In genomic region chr5:170297589-170298462, GRCh38 we compare ENCODE assay signal across 9 cellular contexts. TPM values are rescaled to one million over a fixed set of nuclear protein-coding genes. Genes with fewer than 3 reads are reported as not detected.
A peak's percentile ranks its signal among the peaks of the same experiment; 100 is the strongest.
DNase-seq lines count a peak whose midpoint lies in the region; ATAC-seq and TF ChIP-seq lines count a peak whose summit lies in the region.
"Had no signal": no experiment of that assay in that cellular context is flagged by ENCODE, and none has a peak within 500 bp of the region (broad histone marks: within the 10 kb centered on the region; RNA-seq: fewer than 3 reads in every experiment).

Gene LCP2, minus strand, starts transcription at chr5:170297777. Its CDS starts 166 bp downstream, at chr5:170297611.

- peak; percentile 36 for DNase-seq in T-helper 9 cell
- DNase-seq in endothelial cell (ENCODE audit: low spot score) = no peak
- DNase-seq in spleen = no peak
- no peak for DNase-seq in BE2C
- no peak for DNase-seq in NCI-H748 (lab: John Stamatoyannopoulos, UW; ENCODE audit: unreplicated experiment)
- no peak for DNase-seq in SW480 (ENCODE audit: low spot score)

- H3K4me3 ChIP-seq in spleen = peak within 1 kb of the TSS; percentile 43 to 77 (median 60)
- H3K4me3 ChIP-seq in BE2C (ENCODE audit: low read depth, low read length) = no peak within 1 kb of the TSS

- H3K9me3 Mint-ChIP-seq in endothelial cell (ENCODE audit: unreplicated experiment) = no peaks in the 10 kb centered on the region

- H3K4me1 ChIP-seq in spleen = peaks cover 20 to 99% (median 83%) of the 10 kb centered on the region in 6 donors
- no peaks in the 10 kb centered on the region for H3K4me1 ChIP-seq in BE2C

- H3K36me3 Mint-ChIP-seq in endothelial cell (ENCODE audit: low read depth, unreplicated experiment) = peaks cover 5% of the 10 kb centered on the region

- peak within 1 kb of the TSS; percentile 82 for H3K4me3 Mint-ChIP-seq in endothelial cell (ENCODE audit: unreplicated experiment)

- H3K27me3 ChIP-seq in spleen (replicated peaks in 1 of 7) = peaks cover 0 to 11% (median 0%) of the 10 kb centered on the region in 7 donors
- H3K27me3 ChIP-seq in BE2C = peaks cover 5% of the 10 kb centered on the region; the same call in 1 of the 2 replicates

- peak; percentile 32 for ATAC-seq in GM19324 (IDR thresholded peaks at IDR 0.05; ENCODE audit: low FRiP score, unreplicated experiment)
- ATAC-seq in HG03025 (IDR thresholded peaks at IDR 0.05; ENCODE audit: low FRiP score, unreplicated experiment) = peak; percentile 39
- ATAC-seq: Panc1 had no signal

- H3K9me3 ChIP-seq in spleen (no peaks in the 10 kb centered on the region), BE2C (no peaks in the 10 kb centered on the region)

- H3K27me3 Mint-ChIP-seq in endothelial cell (ENCODE audit: unreplicated experiment) = peaks cover 7% of the 10 kb centered on the region

- peak within 1 kb of the TSS; percentile 91 for H3K27ac Mint-ChIP-seq in endothelial cell (ENCODE audit: unreplicated experiment)

- peaks cover 27% of the 10 kb centered on the region for H3K4me1 Mint-ChIP-seq in endothelial cell (ENCODE audit: unreplicated experiment)

- intact Hi-C loops in spleen (cut with DNase I; ENCODE audit: low total_unique reads) = no loop called here

- TF ChIP-seq POLR2A in spleen (IDR thresholded peaks at IDR 0.05) = no peak

- H3K27ac ChIP-seq in spleen = peak within 1 kb of the TSS; percentile 75 to 99 (median 94)

- H3K36me3 ChIP-seq in spleen (peaks cover 0 to 23% (median 0%) of the 10 kb centered on the region in 6 donors), BE2C (no peaks in the 10 kb centered on the region)

- WGBS in spleen, 5 donors = 9 to 17% (median 13%) methylated on average over 10 of the region's 10 CpGs

- TF ChIP-seq CTCF in endothelial cell (IDR thresholded peaks at IDR 0.05; ENCODE audit: unreplicated experiment) = no peak
- TF ChIP-seq CTCF in spleen (IDR thresholded peaks at IDR 0.05 in 8 of 11, conservative IDR thresholded peaks at IDR 0.05 in 3 of 11) = no peak
- TF ChIP-seq CTCF in BE2C (IDR thresholded peaks at IDR 0.05; ENCODE audit: low read depth, low read length) = no peak

RNA-seq across cellular contexts. Expression of gene LCP2, which starts in this region (rescaled TPM):
- total RNA-seq in endothelial cell (ENCODE audit: unreplicated experiment) = 13.8 TPM
- 100 to 1,000 TPM; 186 to 272 (median 219) TPM for total RNA-seq in spleen
- 10 to 100 TPM; 28.3 to 33.1 (median 29.3) TPM for polyA plus RNA-seq in spleen
- not detected for polyA plus RNA-seq in BE2C (2012; ENCODE audit: insufficient read depth, insufficient read length, low read depth)

Comparison
In these comparisons a context has a peak if more than half of its experiments do, and no peak if none do; other contexts are left out.
1. RNA of gene LCP2 (total RNA-seq): 186 to 272 TPM in spleen; 13.8 TPM in endothelial cell (single experiment); every median in the first group is over 10 times any median in the second.